Comparison of ENCODE assay signal across 8 cellular contexts in genomic region chr7:141014091-141014490, GRCh38. TPM values are rescaled to one million over a fixed set of nuclear protein-coding genes. Genes with fewer than 3 reads are reported as not detected.
DNase-seq lines count a peak whose midpoint lies in the region; ATAC-seq and TF ChIP-seq lines count a peak whose summit lies in the region.

No MANE protein-coding gene starts in this region.

- WGBS in adrenal gland, 4 donors: 4 to 10% (median 8%) methylated on average over 13 of the region's 13 CpGs

- no peak for DNase-seq in activated naive CD4-positive, alpha-beta T cell treated with anti-CD3 and anti-CD28 coated beads for 36 hours
- no peak for DNase-seq in activated naive CD4-positive, alpha-beta T cell (lab: John Stamatoyannopoulos, UW)
- no peak for DNase-seq in adrenal gland
- no peak for DNase-seq in NCI-H2107 (lab: John Stamatoyannopoulos, UW)

- H3K4me3 Mint-ChIP-seq in activated naive CD4-positive, alpha-beta T cell treated with anti-CD3 and anti-CD28 coated beads for 36 hours: peak overlapping the region; percentile 95

- no peaks in the 10 kb centered on the region for H3K27me3 ChIP-seq in adrenal gland
- H3K27me3 ChIP-seq in iPS-20b (ENCODE audit: insufficient read depth, low read length): no peaks in the 10 kb centered on the region
- peaks cover 0 to 6% of the 10 kb centered on the region in 2 donors for H3K27me3 ChIP-seq in stomach smooth muscle (ENCODE audit: control insufficient read depth in 1 of 2, insufficient read depth in 2 of 2, low read length in 2 of 2)

- no peak for TF ChIP-seq CTCF in adrenal gland (IDR thresholded peaks at IDR 0.05)

- H3K9me3 Mint-ChIP-seq in activated naive CD4-positive, alpha-beta T cell treated with anti-CD3 and anti-CD28 coated beads for 36 hours: peaks cover 3% of the 10 kb centered on the region

- peaks cover 31% of the 10 kb centered on the region for H3K4me1 Mint-ChIP-seq in activated naive CD4-positive, alpha-beta T cell treated with anti-CD3 and anti-CD28 coated beads for 36 hours (ENCODE audit: low read depth)

- H3K27me3 Mint-ChIP-seq in activated naive CD4-positive, alpha-beta T cell treated with anti-CD3 and anti-CD28 coated beads for 36 hours (ENCODE audit: low read depth): peaks cover 3% of the 10 kb centered on the region

- peaks cover 14% of the 10 kb centered on the region for H3K36me3 Mint-ChIP-seq in activated naive CD4-positive, alpha-beta T cell treated with anti-CD3 and anti-CD28 coated beads for 36 hours (ENCODE audit: low read depth)

- H3K4me1 ChIP-seq in adrenal gland (replicated peaks in 1 of 2) (peaks cover 8 to 12% of the 10 kb centered on the region in 2 donors), iPS-20b (ENCODE audit: insufficient read depth, low read length) (peaks cover 5% of the 10 kb centered on the region; the same call in 1 of the 2 replicates), stomach smooth muscle (ENCODE audit: control insufficient read depth, insufficient read depth, low read length) (no peaks in the 10 kb centered on the region)

- H3K4me3 ChIP-seq in adrenal gland: peak overlapping the region in 3 of 4 donors; percentile 25 to 76 (median 61)
- H3K4me3 ChIP-seq in iPS-20b (ENCODE audit: low read length): peak overlapping the region; percentile 90
- H3K4me3 ChIP-seq in stomach smooth muscle (ENCODE audit: low read length in 2 of 2): peak overlapping the region; percentile 89 to 94

- ATAC-seq in HG03439 (IDR thresholded peaks at IDR 0.05; ENCODE audit: unreplicated experiment) (peak; percentile 5), HG02981 (IDR thresholded peaks at IDR 0.05; ENCODE audit: unreplicated experiment) (no peak)

- H3K36me3 ChIP-seq in adrenal gland (replicated peaks in 1 of 2) (peaks cover 0 to 8% of the 10 kb centered on the region in 2 donors), iPS-20b (ENCODE audit: insufficient read depth, low read depth, low read length) (peaks cover 20% of the 10 kb centered on the region), stomach smooth muscle (ENCODE audit: control insufficient read depth in 2 of 2, insufficient read depth in 2 of 2, low read length in 2 of 2) (peaks cover 4 to 6% of the 10 kb centered on the region in 2 donors)

- no peak for TF ChIP-seq POLR2A in adrenal gland (IDR thresholded peaks at IDR 0.05)

- H3K9me3 ChIP-seq in adrenal gland (replicated peaks in 1 of 3): no peaks in the 10 kb centered on the region
- no peaks in the 10 kb centered on the region; the same call in 1 of the 2 replicates for H3K9me3 ChIP-seq in iPS-20b (ENCODE audit: insufficient read depth, low read depth, low read length)
- H3K9me3 ChIP-seq in stomach smooth muscle (ENCODE audit: control insufficient read depth in 2 of 2, low read length in 2 of 2): no peaks in the 10 kb centered on the region

- H3K27ac Mint-ChIP-seq in activated naive CD4-positive, alpha-beta T cell treated with anti-CD3 and anti-CD28 coated beads for 36 hours: peak overlapping the region; percentile 98

- peak overlapping the region in 4 of 5 donors; percentile 67 to 97 (median 84) for H3K27ac ChIP-seq in adrenal gland
- H3K27ac ChIP-seq in iPS-20b (ENCODE audit: low read length): peak overlapping the region; percentile 73
- peak overlapping the region; percentile 88 for H3K27ac ChIP-seq in stomach smooth muscle (ENCODE audit: low read length)

- intact Hi-C loops in activated naive CD4-positive, alpha-beta T cell treated with anti-CD3 and anti-CD28 coated beads for 36 hours (cut with micrococcal nuclease): loop anchor here (1.0 to 5.0 kb wide), 15 partner anchors 39 to 1907 kb away; partner anchors contain the start of genes AGK, BRAF, KDM7A and MKRN1
- intact Hi-C loops in adrenal gland (cut with DNase I): loop anchor here (5.0 kb wide), 1 partner anchor 202 kb away; no protein-coding TSS in a partner anchor

- peak overlapping the region; percentile 94 for H3K9ac ChIP-seq in iPS-20b (ENCODE audit: low read depth, low read length)
- peak overlapping the region; percentile 80 to 84 for H3K9ac ChIP-seq in stomach smooth muscle (ENCODE audit: low read length in 2 of 2)

- CTCF ChIA-PET in activated naive CD4-positive, alpha-beta T cell treated with anti-CD3 and anti-CD28 coated beads for 36 hours (lab: Charles Lee): interaction anchor here (0.8 to 5.3 kb wide), 9 partner anchors 8 to 538 kb away, joined by 3 to 77 read pairs (median 3); no protein-coding TSS in a partner anchor

RNA-seq across cellular contexts. Expression of gene MRPS33, which starts 0.7 kb away (rescaled TPM):
- 100 to 1,000 TPM; 116 to 120 TPM for total RNA-seq in activated naive CD4-positive, alpha-beta T cell treated with anti-CD3 and anti-CD28 coated beads for 36 hours
- 10 to 100 TPM; 19.7 to 84.2 (median 52.2) TPM for total RNA-seq in adrenal gland
- 100 to 1,000 TPM in 1 of 3 donors, 10 to 100 TPM in 2; 44.7 to 156 (median 60.0) TPM for polyA plus RNA-seq in adrenal gland

RNA-seq across cellular contexts. Expression of gene TMEM178B, which starts 59.8 kb away (rescaled TPM):
- under 1 TPM; 0.05 TPM for total RNA-seq in activated naive CD4-positive, alpha-beta T cell treated with anti-CD3 and anti-CD28 coated beads for 36 hours
- 1 to 10 TPM in 7 of 8 donors, under 1 TPM in 1; 0.95 to 4.9 (median 2.6) TPM for total RNA-seq in adrenal gland
- polyA plus RNA-seq in adrenal gland: 1 to 10 TPM in 1 of 3 donors, under 1 TPM in 2; 0.24 to 4.0 (median 0.56) TPM
